Comparison of ENCODE assay signal across 2 cellular contexts in genomic region chr7:117816727-117817126, GRCh38.
TF ChIP-seq lines count a peak whose summit lies in the region.

No MANE protein-coding gene starts in this region.

TF ChIP-seq in GM23338, 12 proteins besides CTCF, POLR2A, EP300 and RAD21:
- no peak for TF ChIP-seq EZH2phosphoT487 (IDR thresholded peaks at IDR 0.05; ENCODE audit: unreplicated experiment)
- TF ChIP-seq ZNF462 (CRISPR knock-in tag; IDR thresholded peaks at IDR 0.05) = no peak
- no peak for TF ChIP-seq ZNF331 (CRISPR knock-in tag; IDR thresholded peaks at IDR 0.05; ENCODE audit: low read depth)
- no peak for TF ChIP-seq STAT1 (IDR thresholded peaks at IDR 0.05; ENCODE audit: unreplicated experiment)
- TF ChIP-seq ETS1 (IDR thresholded peaks at IDR 0.05) = no peak
- TF ChIP-seq CREB1 (CRISPR knock-in tag; IDR thresholded peaks at IDR 0.05; ENCODE audit: low read depth) = no peak
- TF ChIP-seq EZH2 (IDR thresholded peaks at IDR 0.05; ENCODE audit: low read depth, unreplicated experiment) = no peak
- no peak for TF ChIP-seq ZNF114 (CRISPR knock-in tag; IDR thresholded peaks at IDR 0.05)
- TF ChIP-seq JUNB (IDR thresholded peaks at IDR 0.05; ENCODE audit: unreplicated experiment) = no peak
- TF ChIP-seq POLR2AphosphoS5 (IDR thresholded peaks at IDR 0.05; ENCODE audit: low read depth) = no peak
- no peak for TF ChIP-seq NANOG (IDR thresholded peaks at IDR 0.05; ENCODE audit: borderline replicate concordance)
- TF ChIP-seq REST (IDR thresholded peaks at IDR 0.05; ENCODE audit: unreplicated experiment) = no peak
TF ChIP-seq in GM23338: peak in this region for 0.

TF ChIP-seq in endothelial cell of umbilical vein, 7 proteins besides CTCF, POLR2A, EP300 and RAD21:
- TF ChIP-seq MAX (IDR thresholded peaks at IDR 0.05; ENCODE audit: insufficient read depth, insufficient read length) = no peak
TF ChIP-seq in endothelial cell of umbilical vein: peak in this region for 0.
